In the genomic region with DNA sequence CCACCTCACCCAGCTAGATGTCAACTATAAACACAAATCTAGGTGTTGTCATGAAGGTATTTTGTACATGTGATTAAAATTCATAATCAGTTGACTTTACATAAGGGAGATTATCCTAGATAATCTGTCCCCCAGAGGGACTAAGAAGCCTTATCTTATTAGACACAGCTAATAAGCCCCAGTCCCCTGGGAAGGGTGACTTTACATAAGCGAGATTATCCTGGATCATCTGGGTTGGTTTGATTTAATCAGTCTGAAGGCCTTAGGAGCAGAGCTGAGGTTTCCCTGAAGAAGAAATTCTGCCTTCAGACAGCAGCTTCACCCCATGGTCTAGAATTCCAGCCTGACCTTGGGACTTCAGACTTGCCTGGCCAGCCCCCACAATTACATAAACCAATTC, we compare ENCODE assay signal across 30 cellular contexts.
DNase-seq lines count a peak whose midpoint lies in the region; TF ChIP-seq lines count a peak whose summit lies in the region.
"Had no signal": no experiment of that assay in that cellular context is flagged by ENCODE, and none has a peak within 500 bp of the region (broad histone marks: within the 10 kb centered on the region; RNA-seq: fewer than 3 reads in every experiment).

No MANE protein-coding gene starts in this region.

- H3K36me3 Mint-ChIP-seq in neural progenitor cell: no peaks in the 10 kb centered on the region
- H3K36me3 Mint-ChIP-seq: activated naive CD4-positive, alpha-beta T cell treated with anti-CD3 and anti-CD28 coated beads, Interleukin-2, amount 10 ng/mL, durations not matched to agents 7 days and 5 days; naive B cell; stimulated activated effector memory CD8-positive, alpha-beta T cell treated with anti-CD3 and anti-CD28 coated beads, Interleukin-12 subunit alpha, Interleukin-12 subunit beta, amount 100 ng/mL, for 72 hours had no signal

- H3K27ac ChIP-seq in BLaER1 (peak overlapping the region; percentile 97), Karpas-422 (ENCODE audit: low read length) (peak overlapping the region; percentile 74), WERI-Rb-1 (no peak overlapping the region), neural progenitor cell (no peak overlapping the region), brain microvascular endothelial cell (no peak overlapping the region)
- H3K27ac ChIP-seq: adrenal gland, C4-2B, left lung, neutrophil, psoas muscle had no signal

- peak overlapping the region; percentile 83 for H3K9ac ChIP-seq in BLaER1
- H3K9ac ChIP-seq in Karpas-422 (ENCODE audit: low read length): peak overlapping the region; percentile 58
- no peak overlapping the region for H3K9ac ChIP-seq in neural progenitor cell

- H3K27me3 ChIP-seq in BLaER1: no peaks in the 10 kb centered on the region
- no peaks in the 10 kb centered on the region; the same call in 1 of the 2 replicates for H3K27me3 ChIP-seq in Karpas-422 (ENCODE audit: low read length)
- peaks cover 92% of the 10 kb centered on the region for H3K27me3 ChIP-seq in WERI-Rb-1 (ENCODE audit: insufficient read depth, low read depth, severe bottlenecking)
- no peaks in the 10 kb centered on the region for H3K27me3 ChIP-seq in neural progenitor cell
- no peaks in the 10 kb centered on the region for H3K27me3 ChIP-seq in brain microvascular endothelial cell (replicated peaks)
- H3K27me3 ChIP-seq: adrenal gland, neutrophil, transverse colon had no signal

- H3F3A ChIP-seq in neural progenitor cell (ENCODE audit: low read depth): peaks cover 17% of the 10 kb centered on the region

- H3K9me3 Mint-ChIP-seq in neural progenitor cell: peaks cover 3% of the 10 kb centered on the region
- H3K9me3 Mint-ChIP-seq: activated CD8-positive, alpha-beta T cell treated with anti-CD3 and anti-CD28 coated beads for 36 hours; activated naive CD4-positive, alpha-beta T cell treated with anti-CD3 and anti-CD28 coated beads, Interleukin-2, amount 10 ng/mL, durations not matched to agents 7 days and 5 days; activated T-helper 17 cell treated with anti-CD3 and anti-CD28 coated beads, Interleukin-2, amount 50 U/mL, for 72 hours; naive B cell; stimulated activated effector memory CD8-positive, alpha-beta T cell treated with anti-CD3 and anti-CD28 coated beads, Interleukin-12 subunit alpha, Interleukin-12 subunit beta, amount 100 ng/mL, for 72 hours had no signal

- H3K4me2 ChIP-seq in BLaER1 (peak overlapping the region; percentile 85), Karpas-422 (ENCODE audit: low read depth, low read length, poor library complexity, severe bottlenecking) (peak overlapping the region; percentile 67), neural progenitor cell (no peak overlapping the region)

- POLR2A ChIA-PET in HEK293T (lab: Yijun Ruan, JAX): no interaction called here

- no peaks in the 10 kb centered on the region for H3K9me2 ChIP-seq in Karpas-422 (replicated peaks; ENCODE audit: insufficient read depth, low read length)

- H3K79me2 ChIP-seq in Karpas-422 (ENCODE audit: low read length) (no peaks in the 10 kb centered on the region), neural progenitor cell (ENCODE audit: low read depth) (no peaks in the 10 kb centered on the region)

- H3K4me3 ChIP-seq in BLaER1 (peak overlapping the region; percentile 47; the same call in 1 of the 2 replicates), Karpas-422 (ENCODE audit: low read length) (peak overlapping the region; percentile 57), WERI-Rb-1 (ENCODE audit: low read depth, low read length) (no peak overlapping the region), neural progenitor cell (no peak overlapping the region), brain microvascular endothelial cell (ENCODE audit: low read depth, low read length) (no peak overlapping the region)
- H3K4me3 ChIP-seq: adrenal gland, left lung, psoas muscle, transverse colon had no signal

- H3K9me3 ChIP-seq in BLaER1 (peaks cover 14% of the 10 kb centered on the region), Karpas-422 (ENCODE audit: low read length) (no peaks in the 10 kb centered on the region), WERI-Rb-1 (ENCODE audit: severe bottlenecking) (no peaks in the 10 kb centered on the region), neural progenitor cell (ENCODE audit: low read depth) (no peaks in the 10 kb centered on the region)
- H3K9me3 ChIP-seq: adrenal gland, Caco-2, left lung, neutrophil, psoas muscle, transverse colon had no signal

- H3K27ac Mint-ChIP-seq in neural progenitor cell: no peak overlapping the region
- H3K27ac Mint-ChIP-seq: activated CD4-positive, alpha-beta T cell treated with anti-CD3 and anti-CD28 coated beads for 36 hours; activated CD8-positive, alpha-beta T cell treated with anti-CD3 and anti-CD28 coated beads for 36 hours; activated naive CD4-positive, alpha-beta T cell treated with anti-CD3 and anti-CD28 coated beads, Interleukin-2, amount 10 ng/mL, durations not matched to agents 7 days and 5 days; activated T-helper 17 cell treated with anti-CD3 and anti-CD28 coated beads, Interleukin-2, amount 50 U/mL, for 72 hours; stimulated activated effector memory CD8-positive, alpha-beta T cell treated with anti-CD3 and anti-CD28 coated beads, Interleukin-12 subunit alpha, Interleukin-12 subunit beta, amount 100 ng/mL, for 72 hours had no signal

- H2AFZ ChIP-seq in Karpas-422 (ENCODE audit: low read length) (no peak overlapping the region), neural progenitor cell (replicated peaks) (no peak overlapping the region)

- CTCF ChIA-PET in HEK293T (lab: Yijun Ruan, JAX): no interaction called here

- H4K20me1 ChIP-seq in BLaER1: no peaks in the 10 kb centered on the region
- H4K20me1 ChIP-seq in Karpas-422 (ENCODE audit: insufficient read depth, low read depth, low read length): peaks cover 7% of the 10 kb centered on the region
- H4K20me1 ChIP-seq in neural progenitor cell (ENCODE audit: low read depth): no peaks in the 10 kb centered on the region

- H3K27me3 Mint-ChIP-seq in neural progenitor cell (ENCODE audit: insufficient read depth, low read depth): peaks cover 42% of the 10 kb centered on the region
- H3K27me3 Mint-ChIP-seq: naive B cell had no signal

- no peak for TF ChIP-seq CTCF in WERI-Rb-1 (IDR thresholded peaks at IDR 0.05; ENCODE audit: low read depth, low read length)
- TF ChIP-seq CTCF in neural progenitor cell (IDR thresholded peaks at IDR 0.05): no peak
- TF ChIP-seq CTCF in brain microvascular endothelial cell (IDR thresholded peaks at IDR 0.05; ENCODE audit: low read depth, low read length, missing control alignments): no peak

- no peak overlapping the region for H3K4me3 Mint-ChIP-seq in neural progenitor cell
- H3K4me3 Mint-ChIP-seq: activated CD4-positive, alpha-beta T cell treated with anti-CD3 and anti-CD28 coated beads for 36 hours; activated CD8-positive, alpha-beta T cell treated with anti-CD3 and anti-CD28 coated beads for 36 hours; activated naive CD4-positive, alpha-beta T cell treated with anti-CD3 and anti-CD28 coated beads, Interleukin-2, amount 10 ng/mL, durations not matched to agents 7 days and 5 days; activated T-helper 17 cell treated with anti-CD3 and anti-CD28 coated beads, Interleukin-2, amount 50 U/mL, for 72 hours; stimulated activated effector memory CD8-positive, alpha-beta T cell treated with anti-CD3 and anti-CD28 coated beads, Interleukin-12 subunit alpha, Interleukin-12 subunit beta, amount 100 ng/mL, for 72 hours had no signal

- H3K4me1 Mint-ChIP-seq in neural progenitor cell: peaks cover 23% of the 10 kb centered on the region
- H3K4me1 Mint-ChIP-seq: activated T-helper 17 cell treated with anti-CD3 and anti-CD28 coated beads, Interleukin-2, amount 50 U/mL, for 72 hours; stimulated activated effector memory CD8-positive, alpha-beta T cell treated with anti-CD3 and anti-CD28 coated beads, Interleukin-12 subunit alpha, Interleukin-12 subunit beta, amount 100 ng/mL, for 72 hours had no signal

- in situ Hi-C loops in brain microvascular endothelial cell (cut with HindIII; ENCODE audit: low pct_ligation_motif_present, low sequenced_read_pairs): no loop called here

- H3K36me3 ChIP-seq in BLaER1: no peaks in the 10 kb centered on the region
- H3K36me3 ChIP-seq in Karpas-422 (ENCODE audit: insufficient read depth, low read length): no peaks in the 10 kb centered on the region
- no peaks in the 10 kb centered on the region for H3K36me3 ChIP-seq in WERI-Rb-1
- H3K36me3 ChIP-seq in neural progenitor cell: no peaks in the 10 kb centered on the region
- no peaks in the 10 kb centered on the region for H3K36me3 ChIP-seq in brain microvascular endothelial cell (replicated peaks)
- H3K36me3 ChIP-seq: adrenal gland, left lung, neutrophil, transverse colon had no signal

- DNase-seq in Karpas-422 (peak; percentile 88), WERI-Rb-1 (peak; percentile 76), neural progenitor cell (ENCODE audit: low spot score) (peak; percentile 36), brain microvascular endothelial cell (no peak), HEK293T (ENCODE audit: extremely low spot score) (no peak), SKM-1 (lab: John Stamatoyannopoulos, UW; ENCODE audit: unreplicated experiment) (no peak)
- DNase-seq in stimulated activated CD4-positive, alpha-beta T cell treated with anti-CD3 and anti-CD28 coated beads, Interleukin-4, amount 100 ng/mL, for 4 hours: no peak
- DNase-seq: activated CD4-positive, alpha-beta T cell treated with anti-CD3 and anti-CD28 coated beads for 36 hours; activated CD8-positive, alpha-beta T cell treated with anti-CD3 and anti-CD28 coated beads for 36 hours; activated naive CD4-positive, alpha-beta T cell treated with anti-CD3 and anti-CD28 coated beads, Interleukin-2, amount 10 ng/mL, durations not matched to agents 7 days and 5 days; adrenal gland; Caco-2; DMS79; effector memory CD4-positive, alpha-beta T cell; GF-D8; left lung; NCI-H1105; NCI-H187; NCI-H2171; NCI-H510A; PC-3; psoas muscle; stimulated activated CD4-positive, alpha-beta T cell treated with anti-CD3 and anti-CD28 coated beads, Interleukin-15, amount 100 ng/mL, for 24 hours; transverse colon had no signal

- H3K4me1 ChIP-seq in BLaER1 (peaks cover 92% of the 10 kb centered on the region), Karpas-422 (ENCODE audit: low read length) (peaks cover 40% of the 10 kb centered on the region), neural progenitor cell (peaks cover 38% of the 10 kb centered on the region)
- H3K4me1 ChIP-seq: adrenal gland, left lung, psoas muscle had no signal

TF ChIP-seq in HEK293T, 16 proteins besides CTCF, POLR2A, EP300 and RAD21 (continues in another document):
- TF ChIP-seq FOXK2 (IDR thresholded peaks at IDR 0.05) (no peak), LEF1 (IDR thresholded peaks at IDR 0.05; ENCODE audit: borderline replicate concordance) (no peak), ZNF384 (IDR thresholded peaks at IDR 0.05) (no peak), BHLHE40 (IDR thresholded peaks at IDR 0.05; ENCODE audit: borderline replicate concordance) (no peak), ARNT (IDR thresholded peaks at IDR 0.05) (no peak), L3MBTL2 (conservative IDR thresholded peaks at IDR 0.05) (no peak), FOXM1 (IDR thresholded peaks at IDR 0.05; ENCODE audit: borderline replicate concordance) (no peak), NFRKB (IDR thresholded peaks at IDR 0.05) (no peak), SUZ12 (IDR thresholded peaks at IDR 0.05) (no peak)

Comparison
In these comparisons a context has a peak if more than half of its experiments do, and no peak if none do; other contexts are left out.
1. H3K27ac ChIP-seq: peak in BLaER1 (single experiment) and Karpas-422 (single experiment); none in WERI-Rb-1 (single experiment), neural progenitor cell (single experiment) and brain microvascular endothelial cell (single experiment).
2. H3K4me3 ChIP-seq: peak in BLaER1 (single experiment) and Karpas-422 (single experiment); none in WERI-Rb-1 (single experiment), neural progenitor cell (single experiment) and brain microvascular endothelial cell (single experiment).
3. DNase-seq: peak in Karpas-422 (single experiment), WERI-Rb-1 (single experiment) and neural progenitor cell (single experiment); none in brain microvascular endothelial cell (single experiment), HEK293T (single experiment), stimulated activated CD4-positive, alpha-beta T cell treated with anti-CD3 and anti-CD28 coated beads, Interleukin-4, amount 100 ng/mL, for 4 hours (0 of 2) and SKM-1 (single experiment).